Comparison of ENCODE assay signal across 16 cellular contexts in genomic region chr5:135211791-135212190, GRCh38.
"Had no signal": no experiment of that assay in that cellular context is flagged by ENCODE, and none has a peak within 500 bp of the region (broad histone marks: within the 10 kb centered on the region; RNA-seq: fewer than 3 reads in every experiment).

No MANE protein-coding gene starts in this region.

- H3K4me3 ChIP-seq: dorsolateral prefrontal cortex, lung, mucosa of descending colon, thyroid gland had no signal

- H3K27ac ChIP-seq: dorsolateral prefrontal cortex, thyroid gland had no signal

- DNase-seq: activated CD4-positive, alpha-beta T cell treated with anti-CD3 and anti-CD28 coated beads for 4 hours; activated effector memory CD4-positive, alpha-beta T cell treated with Interleukin-2 at 50 U/mL for 16 hours; activated T-cell treated with anti-CD3 and anti-CD28 coated beads, Interleukin-2, amount 50 U/mL, for 1 hour; amniotic stem cell; left cardiac atrium; mucosa of descending colon; nucleus accumbens; stimulated activated CD4-positive, alpha-beta T cell treated with anti-CD3 and anti-CD28 coated beads, Interleukin-15, amount 100 ng/mL, for 24 hours; stimulated activated CD4-positive, alpha-beta T cell treated with anti-CD3 and anti-CD28 coated beads, Interleukin-4, amount 100 ng/mL, for 4 hours; T-helper 1 cell; thyroid gland had no signal

- ATAC-seq: activated naive CD4-positive, alpha-beta T cell treated with anti-CD3 and anti-CD28 coated beads, Interleukin-2, amount 50 U/mL, for 72 hours; esophagus mucosa; left cardiac atrium; mucosa of descending colon; natural killer cell treated with Interleukin-12 subunit alpha and Interleukin-12 subunit beta and Interleukin-15 and Interleukin-18, amount 100 ng/mL, for 72 hours had no signal

- H3K36me3 ChIP-seq: thyroid gland had no signal

- H3K27me3 ChIP-seq: thyroid gland had no signal

- H3K9me3 ChIP-seq: mucosa of descending colon, thyroid gland had no signal

- H3K4me1 ChIP-seq: thyroid gland had no signal
